ENCODE assay signal across 29 cellular contexts in the genomic region with DNA sequence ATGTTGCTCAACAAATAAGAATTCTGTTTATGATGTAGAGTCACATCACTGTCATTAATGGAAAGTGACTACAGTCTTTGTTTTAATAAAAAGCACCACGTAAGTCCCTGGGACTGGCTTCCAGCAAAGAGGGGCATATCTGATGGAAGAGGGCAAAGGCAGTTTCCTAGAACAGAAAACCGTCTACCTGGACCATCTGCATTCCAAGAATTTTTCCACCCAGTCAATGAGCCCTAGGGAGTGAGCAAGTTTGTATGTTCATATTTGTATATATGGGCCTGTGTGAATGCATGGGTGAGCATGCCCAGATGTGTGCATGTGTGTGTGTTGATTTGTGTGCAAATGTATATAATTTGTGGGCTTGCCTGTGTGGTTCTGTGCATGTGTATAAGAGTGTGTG.
"Had no signal": no experiment of that assay in that cellular context is flagged by ENCODE, and none has a peak within 500 bp of the region (broad histone marks: within the 10 kb centered on the region; RNA-seq: fewer than 3 reads in every experiment).

No MANE protein-coding gene starts in this region.

- H3K4me3 ChIP-seq: ascending aorta, esophagus muscularis mucosa, gastrocnemius medialis had no signal

- H3K27ac ChIP-seq: ascending aorta, esophagus muscularis mucosa, foreskin keratinocyte, gastrocnemius medialis had no signal

- H3K36me3 ChIP-seq: ascending aorta, esophagus muscularis mucosa, gastrocnemius medialis had no signal

- ATAC-seq: activated CD4-positive, alpha-beta T cell treated with anti-CD3 and anti-CD28 coated beads for 36 hours; activated CD8-positive, alpha-beta memory T cell treated with anti-CD3 and anti-CD28 coated beads, Interleukin-2, amount 10 ng/mL, durations not matched to agents 7 days and 5 days; activated CD8-positive, alpha-beta T cell treated with anti-CD3 and anti-CD28 coated beads, Interleukin-2, amount 10 ng/mL, durations not matched to agents 7 days and 5 days; activated naive CD4-positive, alpha-beta T cell treated with anti-CD3 and anti-CD28 coated beads, Interleukin-2, amount 50 U/mL, for 72 hours; activated T-cell treated with anti-CD3 and anti-CD28 coated beads, Interleukin-2, amount 50 U/mL, for 72 hours; effector memory CD8-positive, alpha-beta T cell; foreskin keratinocyte; gastrocnemius medialis; T-helper 17 cell had no signal

- H3K4me1 ChIP-seq: foreskin keratinocyte, gastrocnemius medialis had no signal

- FAIRE-seq: bronchial epithelial cell had no signal

- H3K27me3 ChIP-seq: ascending aorta, esophagus muscularis mucosa, gastrocnemius medialis had no signal

- H3K9me3 ChIP-seq: ascending aorta, esophagus muscularis mucosa, gastrocnemius medialis had no signal

- DNase-seq: activated CD4-positive, alpha-beta memory T cell treated with anti-CD3 and anti-CD28 coated beads for 36 hours; activated CD4-positive, alpha-beta T cell treated with anti-CD3 and anti-CD28 coated beads for 36 hours; activated CD4-positive, alpha-beta T cell treated with anti-CD3 and anti-CD28 coated beads, Interleukin-2, amount 10 ng/mL, durations not matched to agents 24 days and 14 days; activated CD4-positive, CD25-positive, alpha-beta regulatory T cell; activated CD4-positive, CD25-positive, alpha-beta regulatory T cell treated with anti-CD3 and anti-CD28 coated beads, Interleukin-2, amount 50 U/mL, for 72 hours; activated CD8-positive, alpha-beta memory T cell treated with anti-CD3 and anti-CD28 coated beads, Interleukin-2, amount 10 ng/mL, durations not matched to agents 7 days and 5 days; activated CD8-positive, alpha-beta memory T cell treated with anti-CD3 and anti-CD28 coated beads, Interleukin-2, amount 50 U/mL, for 4 hours; activated CD8-positive, alpha-beta T cell treated with anti-CD3 and anti-CD28 coated beads, Interleukin-2, amount 10 ng/mL, durations not matched to agents 7 days and 5 days; activated gamma-delta T cell; activated naive CD4-positive, alpha-beta T cell; activated naive CD4-positive, alpha-beta T cell treated with anti-CD3 and anti-CD28 coated beads, Interleukin-2, amount 10 ng/mL, durations not matched to agents 7 days and 5 days; activated naive CD8-positive, alpha-beta T cell treated with anti-CD3 and anti-CD28 coated beads, Interleukin-2, amount 10 ng/mL, durations not matched to agents 7 days and 5 days; activated T-cell treated with anti-CD3 and anti-CD28 coated beads, Interleukin-2, amount 50 U/mL, for 1 hour; activated T-cell treated with anti-CD3 and anti-CD28 coated beads, Interleukin-2, amount 50 U/mL, for 72 hours; cortex of kidney; dermis blood vessel endothelial cell; effector CD4-positive, alpha-beta T cell; effector memory CD8-positive, alpha-beta T cell; erythroblast; foreskin keratinocyte; gastrocnemius medialis; glutamatergic neuron; T-helper 1 cell; T-helper 17 cell; T1000 had no signal
